In genomic region chr2:213284105-213285090, GRCh38 we compare ENCODE assay signal across 8 cellular contexts. TPM values are rescaled to one million over a fixed set of nuclear protein-coding genes. Genes with fewer than 3 reads are reported as not detected.
DNase-seq lines count a peak whose midpoint lies in the region; ATAC-seq, FAIRE-seq and TF ChIP-seq lines count a peak whose summit lies in the region.

SPAG16 (plus strand) TSS chr2:213284464.

- BruUV-seq in PC-9 (replicated peaks; lab: Mats Ljungman, UMichigan): TSS peak; percentile 67

- H4K20me1 ChIP-seq in PC-9 (ENCODE audit: insufficient read depth) (no peaks in the 10 kb centered on the region), fibroblast of lung (ENCODE audit: control insufficient read depth, extremely low read depth, insufficient read depth, low read length) (no peaks in the 10 kb centered on the region)

- H3K9me3 ChIP-seq in PC-9 (ENCODE audit: insufficient read depth, low read depth): no peaks in the 10 kb centered on the region
- H3K9me3 ChIP-seq in fibroblast of lung (ENCODE audit: control insufficient read depth, insufficient read depth, low read depth, low read length): no peaks in the 10 kb centered on the region

- H3K27me3 ChIP-seq in PC-9 (ENCODE audit: insufficient read depth, low read depth): no peaks in the 10 kb centered on the region
- H3K27me3 ChIP-seq in fibroblast of lung (ENCODE audit: control insufficient read depth, insufficient read depth, low read length): no peaks in the 10 kb centered on the region

- H3K4me1 Mint-ChIP-seq in activated T-helper 17 cell treated with anti-CD3 and anti-CD28 coated beads, Interleukin-2, amount 50 U/mL, for 72 hours: peaks cover 6% of the 10 kb centered on the region
- H3K4me1 Mint-ChIP-seq in naive B cell: peaks cover 12 to 34% (median 28%) of the 10 kb centered on the region in 3 donors
- peaks cover 31% of the 10 kb centered on the region for H3K4me1 Mint-ChIP-seq in stimulated activated effector memory CD8-positive, alpha-beta T cell treated with anti-CD3 and anti-CD28 coated beads, Interleukin-12 subunit alpha, Interleukin-12 subunit beta, amount 100 ng/mL, for 72 hours

- H3K9me3 Mint-ChIP-seq in activated T-helper 17 cell treated with anti-CD3 and anti-CD28 coated beads, Interleukin-2, amount 50 U/mL, for 72 hours: no peaks in the 10 kb centered on the region
- H3K9me3 Mint-ChIP-seq in naive B cell: no peaks in the 10 kb centered on the region
- no peaks in the 10 kb centered on the region for H3K9me3 Mint-ChIP-seq in stimulated activated effector memory CD8-positive, alpha-beta T cell treated with anti-CD3 and anti-CD28 coated beads, Interleukin-12 subunit alpha, Interleukin-12 subunit beta, amount 100 ng/mL, for 72 hours

- H3K9ac ChIP-seq in fibroblast of lung (ENCODE audit: insufficient read depth, low read length): peak within 1 kb of the TSS; percentile 89

- intact Hi-C loops in PC-9 (cut with micrococcal nuclease; ENCODE audit: unreplicated experiment): no loop called here

- 0 out of 2 replicates have a peak, but pooled peaks cover 7% of the 10 kb centered on the region for H3K36me3 ChIP-seq in PC-9 (ENCODE audit: low read depth)
- H3K36me3 ChIP-seq in fibroblast of lung (ENCODE audit: control insufficient read depth, insufficient read depth, low read length): no peaks in the 10 kb centered on the region

- POLR2A ChIA-PET in PC-9 (lab: Charles Lee; ENCODE audit: unreplicated experiment): interaction anchor here (0.5 to 0.7 kb wide), 5 partner anchors 168 to 1900 kb away, joined by 3 to 13 read pairs (median 6); no protein-coding TSS in a partner anchor

- no peaks in the 10 kb centered on the region for H3K36me3 Mint-ChIP-seq in activated T-helper 17 cell treated with anti-CD3 and anti-CD28 coated beads, Interleukin-2, amount 50 U/mL, for 72 hours (ENCODE audit: low read depth)
- no peaks in the 10 kb centered on the region for H3K36me3 Mint-ChIP-seq in naive B cell
- peaks cover 7% of the 10 kb centered on the region for H3K36me3 Mint-ChIP-seq in stimulated activated effector memory CD8-positive, alpha-beta T cell treated with anti-CD3 and anti-CD28 coated beads, Interleukin-12 subunit alpha, Interleukin-12 subunit beta, amount 100 ng/mL, for 72 hours

- TF ChIP-seq CTCF in PC-9 (conservative IDR thresholded peaks at IDR 0.05) (no peak), fibroblast of lung (conservative IDR thresholded peaks at IDR 0.05 in 1 of 2, IDR thresholded peaks at IDR 0.05 in 1 of 2; ENCODE audit: low read depth in 1 of 2, low read length in 2 of 2) (no peak)

- H3F3A ChIP-seq in PC-9 (ENCODE audit: insufficient read depth, low read depth): no peaks in the 10 kb centered on the region

- no peaks in the 10 kb centered on the region for H3K27me3 Mint-ChIP-seq in activated T-helper 17 cell treated with anti-CD3 and anti-CD28 coated beads, Interleukin-2, amount 50 U/mL, for 72 hours
- no peaks in the 10 kb centered on the region for H3K27me3 Mint-ChIP-seq in naive B cell

- H3K9me2 ChIP-seq in PC-9 (ENCODE audit: insufficient read depth): no peaks in the 10 kb centered on the region

- peak within 1 kb of the TSS; percentile 89 for H3K4me3 Mint-ChIP-seq in activated T-helper 17 cell treated with anti-CD3 and anti-CD28 coated beads, Interleukin-2, amount 50 U/mL, for 72 hours
- H3K4me3 Mint-ChIP-seq in naive B cell: peak within 1 kb of the TSS; percentile 90 to 99 (median 95)
- peak within 1 kb of the TSS; percentile 90 for H3K4me3 Mint-ChIP-seq in stimulated activated effector memory CD8-positive, alpha-beta T cell treated with anti-CD3 and anti-CD28 coated beads, Interleukin-12 subunit alpha, Interleukin-12 subunit beta, amount 100 ng/mL, for 72 hours

- peak; percentile 96 for FAIRE-seq in HTR-8/SVneo (lab: Jason Lieb, UNC)

- H2AFZ ChIP-seq in PC-9 (peak within 1 kb of the TSS; percentile 85), fibroblast of lung (ENCODE audit: low read length) (peak within 1 kb of the TSS; percentile 96)

- DNase-seq in COR-L47 (lab: John Stamatoyannopoulos, UW) (peak; percentile 99), HTR-8/SVneo (ENCODE audit: insufficient read length, low spot score) (peak; percentile 96), PC-9 (peak; percentile 88 to 92), fibroblast of lung (ENCODE audit: low read depth in 2 of 2) (peak; percentile 96 to 98), naive B cell (peak; percentile 93)
- DNase-seq in stimulated activated effector memory CD8-positive, alpha-beta T cell treated with anti-CD3 and anti-CD28 coated beads, Interleukin-12 subunit alpha, Interleukin-12 subunit beta, amount 100 ng/mL, for 72 hours (ENCODE audit: low spot score in 2 of 2): peak; percentile 92 to 97

- CTCF ChIA-PET in PC-9 (lab: Charles Lee): no interaction called here

- peak; percentile 99 for ATAC-seq in GM21360 (IDR thresholded peaks at IDR 0.05; ENCODE audit: unreplicated experiment)
- ATAC-seq in activated T-helper 17 cell treated with anti-CD3 and anti-CD28 coated beads, Interleukin-2, amount 50 U/mL, for 72 hours (replicated peaks): peak; percentile 98
- ATAC-seq in naive B cell (ENCODE audit: low read depth in 2 of 2): peak; percentile 94
- ATAC-seq in stimulated activated effector memory CD8-positive, alpha-beta T cell treated with anti-CD3 and anti-CD28 coated beads, Interleukin-12 subunit alpha, Interleukin-12 subunit beta, amount 100 ng/mL, for 72 hours: peak; percentile 99

- H3K4me1 ChIP-seq in PC-9 (replicated peaks; ENCODE audit: insufficient read depth): peaks cover 33% of the 10 kb centered on the region
- peaks cover 2% of the 10 kb centered on the region for H3K4me1 ChIP-seq in fibroblast of lung (ENCODE audit: control insufficient read depth, extremely low read depth, insufficient read depth, low read length)

- peak within 1 kb of the TSS; percentile 87 for H3K4me2 ChIP-seq in PC-9
- peak within 1 kb of the TSS; percentile 92 for H3K4me2 ChIP-seq in fibroblast of lung (ENCODE audit: extremely low read depth, insufficient read depth, low read length)

- H3K4me3 ChIP-seq in PC-9: peak within 1 kb of the TSS; percentile 70
- peak within 1 kb of the TSS; percentile 83 to 95 (median 84) for H3K4me3 ChIP-seq in fibroblast of lung (replicated peaks in 1 of 4; ENCODE audit: control extremely low read depth in 1 of 4, insufficient read depth in 1 of 4, low read depth in 3 of 4, low read length in 4 of 4)

- peak within 1 kb of the TSS; percentile 57 for H3K27ac ChIP-seq in PC-9
- H3K27ac ChIP-seq in fibroblast of lung (ENCODE audit: insufficient read depth, low read length): peak within 1 kb of the TSS; percentile 87

- H3K27ac Mint-ChIP-seq in activated T-helper 17 cell treated with anti-CD3 and anti-CD28 coated beads, Interleukin-2, amount 50 U/mL, for 72 hours: peak within 1 kb of the TSS; percentile 89
- peak within 1 kb of the TSS; percentile 61 to 94 (median 84) for H3K27ac Mint-ChIP-seq in naive B cell
- H3K27ac Mint-ChIP-seq in stimulated activated effector memory CD8-positive, alpha-beta T cell treated with anti-CD3 and anti-CD28 coated beads, Interleukin-12 subunit alpha, Interleukin-12 subunit beta, amount 100 ng/mL, for 72 hours: peak within 1 kb of the TSS; percentile 96

- H3K79me2 ChIP-seq in PC-9 (ENCODE audit: low read depth): peaks cover 17% of the 10 kb centered on the region
- H3K79me2 ChIP-seq in fibroblast of lung (ENCODE audit: control insufficient read depth, insufficient read depth, low read length): no peaks in the 10 kb centered on the region

RNA-seq across cellular contexts. Expression of gene SPAG16, which starts in this region (rescaled TPM):
- total RNA-seq in PC-9 (2021) (30.0 and 31.7 TPM in 2 replicates), fibroblast of lung (36.0 and 36.8 TPM in 2 replicates)
- 1 to 10 TPM; 7.2 TPM for total RNA-seq in activated T-helper 17 cell treated with anti-CD3 and anti-CD28 coated beads, Interleukin-2, amount 50 U/mL, for 72 hours
- polyA plus RNA-seq in fibroblast of lung (18.9 and 24.1 TPM in 2 replicates), naive B cell (ENCODE audit: low read depth in 6 of 6) (10 to 100 TPM in 5 of 6 donors, 1 to 10 TPM in 1; 8.4 to 19.7 (median 15.7) TPM)
- 15.8 and 21.8 TPM in 2 replicates for polyA plus RNA-seq in fibroblast of lung (2012)
- polyA minus RNA-seq in fibroblast of lung (ENCODE audit: low replicate concordance): 0.33 and 0.86 TPM in 2 replicates

Comparison
In these comparisons a context has a peak if more than half of its experiments do, and no peak if none do; other contexts are left out.
1. Peak in every context shown above with its lines: DNase-seq, ATAC-seq, H3K4me3 ChIP-seq and H3K27ac ChIP-seq.